33 cellular contexts compared by ENCODE assay signal in the genomic region with DNA sequence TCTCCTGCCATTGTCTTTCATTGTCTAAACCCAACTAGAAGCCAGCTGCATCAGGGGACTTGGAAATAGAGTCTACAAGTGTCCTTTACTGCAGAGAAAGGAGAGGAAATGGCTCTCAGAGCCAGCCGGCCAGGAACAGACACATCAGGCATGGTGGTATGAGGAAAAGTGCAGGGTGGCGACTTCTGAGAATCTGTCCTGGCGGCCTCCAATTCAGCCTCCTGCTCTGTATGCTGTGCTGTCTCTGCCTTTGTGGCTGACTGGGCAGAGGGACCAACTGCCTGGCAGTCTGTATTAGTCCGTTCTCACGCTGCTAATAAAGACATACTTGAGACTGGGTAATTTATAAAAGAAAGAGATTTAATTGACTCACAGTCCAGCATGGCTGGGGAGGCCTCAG. TPM values are rescaled to one million over a fixed set of nuclear protein-coding genes. Genes with fewer than 3 reads are reported as not detected.
"Had no signal": no experiment of that assay in that cellular context is flagged by ENCODE, and none has a peak within 500 bp of the region (broad histone marks: within the 10 kb centered on the region; RNA-seq: fewer than 3 reads in every experiment).

No MANE protein-coding gene starts in this region.

- H3K4me3 Mint-ChIP-seq: activated CD4-positive, alpha-beta memory T cell treated with anti-CD3 and anti-CD28 coated beads for 36 hours; activated CD4-positive, alpha-beta T cell treated with anti-CD3 and anti-CD28 coated beads, Interleukin-2, amount 10 ng/mL, durations not matched to agents 24 days and 14 days; activated naive CD4-positive, alpha-beta T cell treated with anti-CD3 and anti-CD28 coated beads for 36 hours; activated naive CD8-positive, alpha-beta T cell treated with anti-CD3 and anti-CD28 coated beads for 36 hours; activated T-helper 1 cell treated with anti-CD3 and anti-CD28 coated beads, Interleukin-12 subunit alpha, Interleukin-12 subunit beta, Interleukin-2, Interleukin-4 antibody, amounts not matched to agents 30 ng/mL and 10 ng/mL and 1 ng/mL, durations not matched to agents 14 hours and 24 hours and 36 hours; natural killer cell; neural progenitor cell; stimulated activated memory B cell treated with anti-CD40 and anti-IgM and Interleukin-4, amounts not matched to agents 10 μg/mL and 1 μg/mL and 100 μg/mL, for 72 hours; stimulated activated naive CD8-positive, alpha-beta T cell treated with anti-CD3 and anti-CD28 coated beads, Interleukin-15, amount 100 ng/mL, for 72 hours; T-helper 1 cell treated with Interleukin-12 subunit alpha and Interleukin-12 subunit beta and Interleukin-4 antibody, amounts not matched to agents 30 μg/mL and 1 μg/mL, for 36 hours had no signal

- ATAC-seq: left colon; natural killer cell; stimulated activated memory B cell treated with anti-CD40 and anti-IgM and Interleukin-4, amounts not matched to agents 10 μg/mL and 1 μg/mL and 100 μg/mL, for 72 hours; stimulated activated naive CD8-positive, alpha-beta T cell treated with anti-CD3 and anti-CD28 coated beads, Interleukin-15, amount 100 ng/mL, for 72 hours had no signal

- DNase-seq: activated CD4-positive, alpha-beta memory T cell treated with anti-CD3 and anti-CD28 coated beads for 36 hours; activated CD4-positive, alpha-beta T cell treated with anti-CD3 and anti-CD28 coated beads, Interleukin-2, amount 10 ng/mL, durations not matched to agents 24 days and 14 days; activated CD4-positive, CD25-positive, alpha-beta regulatory T cell treated with anti-CD3 and anti-CD28 coated beads, Interleukin-2, amount 50 U/mL, for 72 hours; activated CD8-positive, alpha-beta memory T cell treated with anti-CD3 and anti-CD28 coated beads, Interleukin-2, amount 50 U/mL, for 4 hours; activated effector memory CD4-positive, alpha-beta T cell treated with anti-CD3 and anti-CD28 coated beads, Interleukin-2, amount 50 U/mL, for 16 hours; activated naive CD4-positive, alpha-beta T cell treated with anti-CD3 and anti-CD28 coated beads for 36 hours; activated naive CD8-positive, alpha-beta T cell treated with anti-CD3 and anti-CD28 coated beads for 36 hours; activated T-cell treated with anti-CD3 and anti-CD28 coated beads, Interleukin-2, amount 50 U/mL, for 1 hour; adrenal gland; central memory CD4-positive, alpha-beta T cell; dermis blood vessel endothelial cell; effector CD8-positive, alpha-beta T cell; esophagus squamous epithelium; foreskin melanocyte; left colon; mammary epithelial cell; natural killer cell; retina; sigmoid colon; stimulated activated CD4-positive, alpha-beta T cell treated with anti-CD3 and anti-CD28 coated beads, Interleukin-1b, Interleukin-23, amount 100 ng/mL, for 48 hours; stimulated activated CD4-positive, alpha-beta T cell treated with anti-CD3 and anti-CD28 coated beads, Interleukin-4, amount 100 ng/mL, for 4 hours; stimulated activated CD8-positive, alpha-beta memory T cell treated with anti-CD3 and anti-CD28 coated beads, Interleukin-4, amount 100 ng/mL, for 48 hours; stimulated activated naive CD8-positive, alpha-beta T cell treated with anti-CD3 and anti-CD28 coated beads, Interleukin-15, amount 100 ng/mL, for 72 hours; T1000; WERI-Rb-1 had no signal

- H3K27ac Mint-ChIP-seq: activated CD4-positive, alpha-beta memory T cell treated with anti-CD3 and anti-CD28 coated beads for 36 hours; activated CD4-positive, alpha-beta T cell treated with anti-CD3 and anti-CD28 coated beads, Interleukin-2, amount 10 ng/mL, durations not matched to agents 24 days and 14 days; activated naive CD4-positive, alpha-beta T cell treated with anti-CD3 and anti-CD28 coated beads for 36 hours; activated naive CD8-positive, alpha-beta T cell treated with anti-CD3 and anti-CD28 coated beads for 36 hours; activated T-helper 1 cell treated with anti-CD3 and anti-CD28 coated beads, Interleukin-12 subunit alpha, Interleukin-12 subunit beta, Interleukin-2, Interleukin-4 antibody, amounts not matched to agents 30 ng/mL and 10 ng/mL and 1 ng/mL, durations not matched to agents 14 hours and 24 hours and 36 hours; natural killer cell; neural progenitor cell; stimulated activated memory B cell treated with anti-CD40 and anti-IgM and Interleukin-4, amounts not matched to agents 10 μg/mL and 1 μg/mL and 100 μg/mL, for 72 hours; stimulated activated naive CD8-positive, alpha-beta T cell treated with anti-CD3 and anti-CD28 coated beads, Interleukin-15, amount 100 ng/mL, for 72 hours; T-helper 1 cell treated with Interleukin-12 subunit alpha and Interleukin-12 subunit beta and Interleukin-4 antibody, amounts not matched to agents 30 μg/mL and 1 μg/mL, for 36 hours had no signal

- H3K27me3 Mint-ChIP-seq: activated CD4-positive, alpha-beta memory T cell treated with anti-CD3 and anti-CD28 coated beads for 36 hours; activated CD4-positive, alpha-beta T cell treated with anti-CD3 and anti-CD28 coated beads, Interleukin-2, amount 10 ng/mL, durations not matched to agents 24 days and 14 days; activated naive CD8-positive, alpha-beta T cell treated with anti-CD3 and anti-CD28 coated beads for 36 hours; stimulated activated memory B cell treated with anti-CD40 and anti-IgM and Interleukin-4, amounts not matched to agents 10 μg/mL and 1 μg/mL and 100 μg/mL, for 72 hours; stimulated activated naive CD8-positive, alpha-beta T cell treated with anti-CD3 and anti-CD28 coated beads, Interleukin-15, amount 100 ng/mL, for 72 hours had no signal

- H3K36me3 Mint-ChIP-seq: activated CD4-positive, alpha-beta memory T cell treated with anti-CD3 and anti-CD28 coated beads for 36 hours; activated naive CD8-positive, alpha-beta T cell treated with anti-CD3 and anti-CD28 coated beads for 36 hours; natural killer cell; stimulated activated memory B cell treated with anti-CD40 and anti-IgM and Interleukin-4, amounts not matched to agents 10 μg/mL and 1 μg/mL and 100 μg/mL, for 72 hours had no signal

- H3K4me1 Mint-ChIP-seq: activated CD4-positive, alpha-beta T cell treated with anti-CD3 and anti-CD28 coated beads, Interleukin-2, amount 10 ng/mL, durations not matched to agents 24 days and 14 days; activated naive CD8-positive, alpha-beta T cell treated with anti-CD3 and anti-CD28 coated beads for 36 hours; natural killer cell; neural progenitor cell; stimulated activated memory B cell treated with anti-CD40 and anti-IgM and Interleukin-4, amounts not matched to agents 10 μg/mL and 1 μg/mL and 100 μg/mL, for 72 hours; stimulated activated naive CD8-positive, alpha-beta T cell treated with anti-CD3 and anti-CD28 coated beads, Interleukin-15, amount 100 ng/mL, for 72 hours had no signal

RNA-seq across cellular contexts. Expression of a gene that starts 36.8 kb away (rescaled TPM):
- total RNA-seq: activated CD4-positive, alpha-beta memory T cell treated with anti-CD3 and anti-CD28 coated beads for 36 hours; activated CD4-positive, alpha-beta T cell treated with anti-CD3 and anti-CD28 coated beads, Interleukin-2, amount 10 ng/mL, durations not matched to agents 24 days and 14 days; activated CD8-positive, alpha-beta memory T cell treated with anti-CD3 and anti-CD28 coated beads for 36 hours; activated naive CD4-positive, alpha-beta T cell treated with anti-CD3 and anti-CD28 coated beads for 36 hours; activated naive CD8-positive, alpha-beta T cell treated with anti-CD3 and anti-CD28 coated beads for 36 hours; activated T-helper 1 cell treated with anti-CD3 and anti-CD28 coated beads, Interleukin-12 subunit alpha, Interleukin-12 subunit beta, Interleukin-2, Interleukin-4 antibody, amounts not matched to agents 30 ng/mL and 10 ng/mL and 1 ng/mL, durations not matched to agents 14 hours and 24 hours and 36 hours; mammary epithelial cell; natural killer cell; omental fat pad; posterior vena cava; smooth muscle cell had no signal
